In the genomic region with DNA sequence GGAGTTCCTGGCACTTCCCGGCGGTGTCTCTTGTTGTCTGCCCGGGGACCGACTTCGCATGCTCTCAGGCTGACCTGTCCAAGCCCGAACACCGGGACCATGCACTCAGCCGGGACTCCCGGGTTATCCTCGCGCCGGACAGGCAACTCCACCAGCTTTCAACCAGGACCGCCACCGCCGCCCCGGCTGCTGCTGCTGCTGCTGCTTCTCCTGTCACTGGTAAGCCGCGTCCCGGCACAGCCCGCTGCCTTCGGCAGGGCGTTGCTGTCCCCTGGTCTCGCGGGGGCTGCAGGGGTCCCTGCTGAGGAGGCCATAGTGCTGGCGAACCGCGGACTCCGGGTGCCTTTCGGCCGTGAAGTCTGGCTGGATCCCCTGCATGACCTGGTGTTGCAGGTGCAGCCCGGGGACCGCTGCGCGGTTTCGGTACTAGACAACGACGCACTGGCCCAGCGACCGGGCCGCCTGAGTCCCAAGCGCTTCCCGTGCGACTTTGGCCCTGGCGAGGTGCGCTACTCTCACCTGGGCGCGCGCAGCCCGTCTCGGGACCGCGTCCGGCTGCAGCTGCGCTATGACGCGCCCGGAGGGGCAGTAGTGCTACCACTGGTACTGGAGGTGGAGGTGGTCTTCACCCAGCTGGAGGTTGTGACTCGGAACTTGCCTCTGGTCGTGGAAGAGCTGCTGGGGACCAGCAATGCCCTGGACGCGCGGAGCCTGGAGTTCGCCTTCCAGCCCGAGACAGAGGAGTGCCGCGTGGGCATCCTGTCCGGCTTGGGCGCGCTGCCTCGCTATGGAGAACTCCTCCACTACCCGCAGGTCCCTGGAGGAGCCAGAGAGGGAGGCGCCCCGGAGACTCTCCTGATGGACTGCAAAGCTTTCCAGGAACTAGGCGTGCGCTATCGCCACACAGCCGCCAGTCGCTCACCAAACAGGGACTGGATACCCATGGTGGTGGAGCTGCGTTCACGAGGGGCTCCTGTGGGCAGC, we compare ENCODE assay signal across 8 cellular contexts. TPM values are rescaled to one million over a fixed set of nuclear protein-coding genes. Genes with fewer than 3 reads are reported as not detected.
DNase-seq lines count a peak whose midpoint lies in the region; ATAC-seq and TF ChIP-seq lines count a peak whose summit lies in the region.

No MANE protein-coding gene starts in this region.

- H3K36me3 ChIP-seq in A673 (ENCODE audit: insufficient read depth, low read length, poor library complexity, severe bottlenecking), result no peaks in the 10 kb centered on the region
- H3K36me3 ChIP-seq in HUES64 (ENCODE audit: insufficient read depth, low read length), result peaks cover 26% of the 10 kb centered on the region
- H3K36me3 ChIP-seq in muscle layer of colon (ENCODE audit: insufficient read depth, low read length), result no peaks in the 10 kb centered on the region
- no peaks in the 10 kb centered on the region for H3K36me3 ChIP-seq in BE2C
- H3K36me3 ChIP-seq in CD8-positive, alpha-beta memory T cell (ENCODE audit: insufficient read depth, low read length), result no peaks in the 10 kb centered on the region

- POLR2A ChIA-PET in A673 (lab: Charles Lee; ENCODE audit: low non-redundant PET), result interaction anchor here (0.8 kb wide), 1 partner anchor 9 kb away, joined by 3 read pairs; no protein-coding TSS in a partner anchor
- POLR2A ChIA-PET in CD8-positive, alpha-beta memory T cell (lab: Charles Lee), result no interaction called here

- H3K4me3 ChIP-seq in A673 (ENCODE audit: low read depth, low read length, poor library complexity, severe bottlenecking) (peak overlapping the region; percentile 65), HUES64 (ENCODE audit: low read length) (peak overlapping the region; percentile 70), epithelial cell of proximal tubule (ENCODE audit: low read depth, low read length) (peak overlapping the region; percentile 79), muscle layer of colon (ENCODE audit: low read depth in 1 of 2, low read length in 2 of 2) (peak overlapping the region; percentile 56 to 58), BE2C (ENCODE audit: low read depth, low read length) (no peak overlapping the region)
- H3K4me3 ChIP-seq in CD8-positive, alpha-beta memory T cell (ENCODE audit: low read length), result no peak overlapping the region

- H3K27ac ChIP-seq in A673 (ENCODE audit: low read depth, low read length, poor library complexity, severe bottlenecking) (no peak overlapping the region), HUES64 (ENCODE audit: low read depth, low read length) (peak overlapping the region; percentile 20; the same call in 1 of the 2 replicates), muscle layer of colon (ENCODE audit: low read depth, low read length) (no peak overlapping the region)
- H3K27ac ChIP-seq in CD8-positive, alpha-beta memory T cell (ENCODE audit: low read depth, low read length), result no peak overlapping the region

- H3K27me3 Mint-ChIP-seq in CD8-positive, alpha-beta memory T cell, result peaks cover 9 to 19% of the 10 kb centered on the region in 2 donors

- H3K4me3 Mint-ChIP-seq in CD8-positive, alpha-beta memory T cell, result no peak overlapping the region

- H3K4me1 Mint-ChIP-seq in CD8-positive, alpha-beta memory T cell, result peaks cover 0 to 7% (median 6%) of the 10 kb centered on the region in 3 donors

- no peaks in the 10 kb centered on the region for H3K9me3 Mint-ChIP-seq in CD8-positive, alpha-beta memory T cell

- BruUV-seq in A673 (replicated peaks; lab: Mats Ljungman, UMichigan), result no TSS peak

- WGBS in HUES64, result 1% methylated on average over 80 of the region's 80 CpGs

- DNase-seq in A673 (ENCODE audit: low spot score) (peak; percentile 29), epithelial cell of proximal tubule (ENCODE audit: low read depth) (no peak), BE2C (no peak)
- DNase-seq in stimulated activated CD4-positive, alpha-beta T cell treated with anti-CD3 and anti-CD28 coated beads, Interleukin-2, amount 100 ng/mL, for 24 hours, result no peak
- no peak for DNase-seq in CD8-positive, alpha-beta memory T cell

- ATAC-seq in GM21576 (IDR thresholded peaks at IDR 0.05; ENCODE audit: unreplicated experiment), result no peak

- H3K9ac ChIP-seq in HUES64 (ENCODE audit: low read depth, low read length) (peak overlapping the region; percentile 29; the same call in 1 of the 2 replicates), muscle layer of colon (ENCODE audit: low read length) (no peak overlapping the region)

- CTCF ChIA-PET in A673 (lab: Charles Lee), result interaction anchor here (0.6 to 1.4 kb wide), 4 partner anchors 10 to 76 kb away, joined by 3 to 5 read pairs (median 4); no protein-coding TSS in a partner anchor
- CTCF ChIA-PET in CD8-positive, alpha-beta memory T cell (lab: Charles Lee), result no interaction called here

- no peak overlapping the region for H3K27ac Mint-ChIP-seq in CD8-positive, alpha-beta memory T cell

- no peaks in the 10 kb centered on the region for H3K9me3 ChIP-seq in A673 (ENCODE audit: low read depth, low read length, poor library complexity, severe bottlenecking)
- H3K9me3 ChIP-seq in HUES64 (ENCODE audit: insufficient read depth, low read depth, low read length), result no peaks in the 10 kb centered on the region
- no peaks in the 10 kb centered on the region for H3K9me3 ChIP-seq in muscle layer of colon (ENCODE audit: low read length)
- no peaks in the 10 kb centered on the region for H3K9me3 ChIP-seq in BE2C
- H3K9me3 ChIP-seq in CD8-positive, alpha-beta memory T cell (ENCODE audit: low read length), result no peaks in the 10 kb centered on the region

- no peaks in the 10 kb centered on the region for H3K27me3 ChIP-seq in A673 (replicated peaks; ENCODE audit: insufficient read depth, low read depth, low read length, poor library complexity)
- H3K27me3 ChIP-seq in HUES64 (ENCODE audit: insufficient read depth, low read length), result peaks cover 19% of the 10 kb centered on the region
- no peaks in the 10 kb centered on the region for H3K27me3 ChIP-seq in muscle layer of colon (ENCODE audit: control insufficient read depth in 1 of 2, insufficient read depth in 2 of 2, low read length in 2 of 2)
- H3K27me3 ChIP-seq in BE2C, result peaks cover 38% of the 10 kb centered on the region
- H3K27me3 ChIP-seq in CD8-positive, alpha-beta memory T cell (ENCODE audit: insufficient read depth, low read length, poor library complexity, severe bottlenecking), result no peaks in the 10 kb centered on the region

- no peak for TF ChIP-seq CTCF in A673 (conservative IDR thresholded peaks at IDR 0.05; ENCODE audit: low read depth, low read length)
- no peak for TF ChIP-seq CTCF in epithelial cell of proximal tubule (conservative IDR thresholded peaks at IDR 0.05; ENCODE audit: low read depth, low read length)
- TF ChIP-seq CTCF in BE2C (IDR thresholded peaks at IDR 0.05; ENCODE audit: low read depth, low read length), result no peak

- intact Hi-C loops in A673 (cut with micrococcal nuclease; ENCODE audit: unreplicated experiment), result no loop called here

- H3K36me3 Mint-ChIP-seq in CD8-positive, alpha-beta memory T cell, result no peaks in the 10 kb centered on the region

- peaks cover 9% of the 10 kb centered on the region for H3K4me1 ChIP-seq in A673 (ENCODE audit: insufficient read depth, low read length, poor library complexity, severe bottlenecking)
- no peaks in the 10 kb centered on the region for H3K4me1 ChIP-seq in HUES64 (ENCODE audit: insufficient read depth, low read length)
- no peaks in the 10 kb centered on the region for H3K4me1 ChIP-seq in muscle layer of colon (ENCODE audit: insufficient read depth, low read length)
- H3K4me1 ChIP-seq in BE2C, result no peaks in the 10 kb centered on the region
- no peaks in the 10 kb centered on the region for H3K4me1 ChIP-seq in CD8-positive, alpha-beta memory T cell (ENCODE audit: insufficient read depth, low read length)

RNA-seq across cellular contexts. Expression of a gene that starts 0.7 kb away (rescaled TPM):
- 3.8 and 4.5 TPM in 2 replicates for total RNA-seq in A673 (2021)
- 7.1 TPM for polyA plus RNA-seq in HUES64 (2013, experiment 1 of 2)
- polyA plus RNA-seq in HUES64 (2013, experiment 2 of 2), result 8.0 TPM
- 1.0 and 3.7 TPM in 2 replicates for total RNA-seq in epithelial cell of proximal tubule
- polyA plus RNA-seq in BE2C (2012; ENCODE audit: insufficient read depth, insufficient read length, low read depth), result not detected
- total RNA-seq in CD8-positive, alpha-beta memory T cell, result not detected
- polyA plus RNA-seq in CD8-positive, alpha-beta memory T cell, result not detected

Comparison
In these comparisons a context has a peak if more than half of its experiments do, and no peak if none do; other contexts are left out.
1. H3K4me3 ChIP-seq: peak in A673 (single experiment), HUES64 (single experiment), epithelial cell of proximal tubule (single experiment) and muscle layer of colon (2 of 2); none in BE2C (single experiment) and CD8-positive, alpha-beta memory T cell (single experiment).